Comparison of ENCODE assay signal across 9 cellular contexts in the genomic region with DNA sequence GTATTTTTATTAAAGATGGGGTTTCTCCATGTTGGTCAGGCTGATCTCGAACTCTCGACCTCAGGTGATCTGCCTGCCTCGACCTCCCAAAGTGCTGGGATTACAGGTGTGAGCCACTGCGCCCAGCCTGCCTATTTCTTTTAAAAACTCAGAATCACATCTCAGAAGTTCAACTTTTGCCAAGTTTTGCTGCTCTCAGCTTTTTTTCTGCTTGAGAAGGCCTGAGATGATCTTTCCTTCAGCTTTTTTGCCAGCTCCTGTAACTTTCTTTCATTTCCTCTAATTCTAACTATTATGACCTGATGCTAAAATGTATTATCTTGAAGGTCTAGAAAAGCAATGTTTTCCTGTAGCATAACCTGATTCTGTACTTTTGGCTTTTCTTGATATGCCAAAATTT.
"Had no signal": no experiment of that assay in that cellular context is flagged by ENCODE, and none has a peak within 500 bp of the region (broad histone marks: within the 10 kb centered on the region; RNA-seq: fewer than 3 reads in every experiment).

No MANE protein-coding gene starts in this region.

- H2AFZ ChIP-seq: GM23248 had no signal

- DNase-seq: GM23248, GOT3, H7, HFFc6, Karpas-422 had no signal

- H3K27ac ChIP-seq: GM23248, HL-60, KMS-11 had no signal

- H3K9me3 ChIP-seq: HAP-1 had no signal

- H3K4me1 ChIP-seq: HAP-1 had no signal

- ATAC-seq: HCT116 had no signal

- H3K4me3 ChIP-seq: GM23248, HAP-1 had no signal

- H3K9ac ChIP-seq: GM23248, KMS-11 had no signal

- H3K4me2 ChIP-seq: KMS-11 had no signal

- H3K36me3 ChIP-seq: HAP-1 had no signal
